In the genomic region with DNA sequence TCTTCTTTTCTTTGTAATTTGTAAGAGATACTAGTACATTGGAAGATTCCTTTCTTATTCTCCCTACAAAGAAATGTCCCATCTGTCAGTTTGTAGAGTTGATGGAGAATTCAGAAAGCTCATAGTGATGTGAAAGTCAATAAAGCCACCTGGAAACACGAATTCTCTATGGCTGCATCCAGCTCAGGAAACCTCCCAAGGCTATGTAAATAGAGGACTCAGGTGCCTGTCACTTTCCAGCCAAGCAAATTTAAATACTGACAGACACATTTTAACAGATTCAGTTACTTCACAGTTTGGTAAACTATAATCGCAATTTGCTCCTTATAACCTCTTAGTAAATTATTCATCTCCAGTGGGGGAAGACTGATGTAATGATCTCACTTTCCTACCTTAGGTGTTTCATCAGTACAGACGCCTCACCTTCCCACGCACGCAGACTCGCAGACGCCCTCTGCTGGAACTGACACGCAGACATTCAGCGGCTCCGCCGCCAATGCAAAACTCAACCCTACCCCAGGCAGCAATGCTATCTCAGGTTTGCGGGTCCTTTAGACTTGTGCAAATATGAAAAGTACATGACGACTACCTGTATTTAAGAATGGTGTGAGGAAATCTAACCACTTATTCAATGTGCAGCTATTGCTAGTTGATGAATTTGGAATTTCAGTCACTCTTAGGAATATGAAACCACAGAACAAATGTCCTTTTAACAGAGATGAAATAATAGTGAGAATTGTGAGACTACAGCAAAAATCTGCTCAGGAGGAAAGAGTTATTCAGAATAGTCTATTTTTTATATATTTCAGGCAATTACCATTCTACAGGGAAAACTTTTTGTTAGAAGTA, we compare ENCODE assay signal across 8 cellular contexts.
DNase-seq lines count a peak whose midpoint lies in the region; ATAC-seq and TF ChIP-seq lines count a peak whose summit lies in the region.

No MANE protein-coding gene starts in this region.

- no peak overlapping the region for H3K4me3 ChIP-seq in Panc1 (ENCODE audit: low read depth in 2 of 2, low read length in 2 of 2)
- H3K4me3 ChIP-seq in heart left ventricle = no peak overlapping the region

- TF ChIP-seq POLR2A in heart left ventricle (IDR thresholded peaks at IDR 0.05) = no peak

- H3K9me3 ChIP-seq in Panc1 (ENCODE audit: control insufficient read depth, insufficient read depth, low read depth, low read length) (no peaks in the 10 kb centered on the region), heart left ventricle (no peaks in the 10 kb centered on the region)

- WGBS in heart left ventricle, 4 donors = 4 to 18% (median 12%) methylated on average over 13 of the region's 13 CpGs

- no peaks in the 10 kb centered on the region for H3K4me1 ChIP-seq in Panc1 (ENCODE audit: control insufficient read depth, insufficient read depth, low read length)
- peaks cover 0 to 40% (median 0%) of the 10 kb centered on the region in 12 donors for H3K4me1 ChIP-seq in heart left ventricle

- POLR2A ChIA-PET in Panc1 (lab: Charles Lee) = no interaction called here

- H3K36me3 ChIP-seq in Panc1 (ENCODE audit: control insufficient read depth, insufficient read depth, low read length) (no peaks in the 10 kb centered on the region; the same call in 1 of the 2 replicates), heart left ventricle (peaks cover 0 to 70% (median 0%) of the 10 kb centered on the region in 9 donors)

- CTCF ChIA-PET in Panc1 (lab: Charles Lee) = no interaction called here

- TF ChIP-seq CTCF in Panc1 (IDR thresholded peaks at IDR 0.05) = peak; percentile 95
- TF ChIP-seq CTCF in heart left ventricle (IDR thresholded peaks at IDR 0.05) = peak; percentile 33 to 66 (median 52)

- H3K27ac ChIP-seq in Panc1 (ENCODE audit: low read length) = no peak overlapping the region
- H3K27ac ChIP-seq in heart left ventricle = no peak overlapping the region

- ATAC-seq in Panc1 (peak; percentile 94), heart left ventricle (peak in 2 of 4 donors; percentile 50 to 63), GM18498 (IDR thresholded peaks at IDR 0.05; ENCODE audit: unreplicated experiment) (no peak)

- intact Hi-C loops in Panc1 (cut with micrococcal nuclease; ENCODE audit: unreplicated experiment) = loop anchor here (10.0 kb wide), 1 partner anchor 1085 kb away; no protein-coding TSS in a partner anchor
- intact Hi-C loops in heart left ventricle (cut with DNase I) = no loop called here

- BruUV-seq in Panc1 (replicated peaks; lab: Mats Ljungman, UMichigan) = no TSS peak

- H3K27me3 ChIP-seq in Panc1 (ENCODE audit: control insufficient read depth, insufficient read depth, low read length) (peaks cover 5% of the 10 kb centered on the region), heart left ventricle (peaks cover 0 to 29% (median 0%) of the 10 kb centered on the region in 9 donors)

- in situ Hi-C loops in Panc1 (cut with HindIII; ENCODE audit: low pct_unique_long_range_greater_than_20kb, low sequenced_read_pairs) = no loop called here

- DNase-seq in NCI-H2107 treated with DMSO at 0.1 percent for 48 hours (lab: John Stamatoyannopoulos, UW; ENCODE audit: unreplicated experiment) = peak; percentile 65
- DNase-seq in NCI-H2107 (lab: John Stamatoyannopoulos, UW) = no peak
- peak; percentile 43 for DNase-seq in Panc1 (ENCODE audit: low read depth, low spot score)
- peak; percentile 53 for DNase-seq in activated gamma-delta T cell treated with anti-CD3 and anti-CD28 coated beads, Interleukin-2, amount 50 U/mL, for 16 hours (ENCODE audit: low read depth)
- DNase-seq in heart left ventricle = peak in 3 of 5 donors; percentile 21 to 70 (median 36)
- DNase-seq in retina = peak; percentile 70
- DNase-seq in epidermal melanocyte (ENCODE audit: insufficient read length, low spot score) = no peak

Comparison
In these comparisons a context has a peak if more than half of its experiments do, and no peak if none do; other contexts are left out.
1. DNase-seq: peak in NCI-H2107 treated with DMSO at 0.1 percent for 48 hours (single experiment), Panc1 (single experiment), activated gamma-delta T cell treated with anti-CD3 and anti-CD28 coated beads, Interleukin-2, amount 50 U/mL, for 16 hours (single experiment), heart left ventricle (3 of 5) and retina (single experiment); none in NCI-H2107 (single experiment) and epidermal melanocyte (single experiment).